ENCODE assay signal across 8 cellular contexts in the genomic region with DNA sequence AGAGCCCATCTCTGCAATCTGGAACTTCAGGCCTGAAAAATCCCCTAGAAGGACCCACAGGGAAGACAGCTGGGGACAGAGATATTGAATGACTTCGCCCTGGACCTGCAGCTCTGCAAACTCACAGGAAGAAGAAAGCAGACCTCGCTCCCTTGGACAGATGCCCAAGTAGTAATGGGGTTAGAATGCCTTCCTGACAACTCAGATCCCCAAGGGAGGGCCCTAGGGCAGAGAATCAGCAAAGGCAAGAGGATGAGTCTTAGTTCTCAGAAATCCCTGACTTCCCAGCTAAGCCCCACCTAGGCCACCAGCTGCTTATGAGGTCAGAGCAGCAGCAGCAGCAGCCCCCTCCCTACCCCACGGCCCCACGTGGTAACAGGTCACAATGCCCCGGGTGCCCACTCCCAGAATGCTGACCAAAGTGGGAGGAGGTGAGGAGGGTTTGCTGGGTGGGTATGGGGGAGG. TPM values are rescaled to one million over a fixed set of nuclear protein-coding genes. Genes with fewer than 3 reads are reported as not detected.
DNase-seq lines count a peak whose midpoint lies in the region; ATAC-seq and TF ChIP-seq lines count a peak whose summit lies in the region.

A gene with protein sequence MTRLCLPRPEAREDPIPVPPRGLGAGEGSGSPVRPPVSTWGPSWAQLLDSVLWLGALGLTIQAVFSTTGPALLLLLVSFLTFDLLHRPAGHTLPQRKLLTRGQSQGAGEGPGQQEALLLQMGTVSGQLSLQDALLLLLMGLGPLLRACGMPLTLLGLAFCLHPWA (plus strand): TSS at position 401 of the 465 bp plus-strand sequence. CDS start 198 bp downstream, outside the sequence.

- no peak within 1 kb of the TSS for H3K27ac ChIP-seq in body of pancreas

- peak; percentile 50 for ATAC-seq in body of pancreas
- no peak for ATAC-seq in GM18502 (IDR thresholded peaks at IDR 0.05; ENCODE audit: poor library complexity, unreplicated experiment)

- no peaks in the 10 kb centered on the region for H3K27me3 ChIP-seq in body of pancreas

- no peak within 1 kb of the TSS for H3K4me3 ChIP-seq in body of pancreas

- TF ChIP-seq POLR2A in body of pancreas (IDR thresholded peaks at IDR 0.05) = no peak

- H3K4me1 ChIP-seq in body of pancreas = no peaks in the 10 kb centered on the region

- intact Hi-C loops in body of pancreas (cut with DNase I) = no loop called here

- 41% methylated on average over 5 of the region's 5 CpGs; no CpG with 5 or more reads in 1 of the 2 donors for WGBS in body of pancreas, 2 donors

- DNase-seq in AG09319 (ENCODE audit: extremely low read depth, low read depth) (peak; percentile 94), LoVo (ENCODE audit: low spot score) (peak; percentile 37), body of pancreas (peak in 3 of 4 donors; percentile 34 to 67 (median 47)), left kidney (ENCODE audit: low read depth, low spot score) (peak; percentile 47), DMS153 (lab: John Stamatoyannopoulos, UW) (no peak), NCI-H774 (lab: John Stamatoyannopoulos, UW) (no peak)
- no peak for DNase-seq in activated effector memory CD4-positive, alpha-beta T cell treated with Interleukin-2 at 50 U/mL for 16 hours

- TF ChIP-seq CTCF in AG09319 (IDR thresholded peaks at IDR 0.05; ENCODE audit: low read depth, low read length) (no peak), body of pancreas (IDR thresholded peaks at IDR 0.05) (no peak)

- no peaks in the 10 kb centered on the region for H3K9me3 ChIP-seq in body of pancreas

- H3K36me3 ChIP-seq in body of pancreas (replicated peaks in 1 of 2; ENCODE audit: insufficient read depth in 1 of 2, low read depth in 2 of 2) = no peaks in the 10 kb centered on the region

RNA-seq across cellular contexts. Expression of the gene that starts here (rescaled TPM):
- total RNA-seq in body of pancreas = not detected

Comparison
In these comparisons a context has a peak if more than half of its experiments do, and no peak if none do; other contexts are left out.
1. Peak in DNase-seq and ATAC-seq in body of pancreas; RNA of the gene not detected or under 1 TPM.
2. DNase-seq: peak in AG09319 (single experiment), LoVo (single experiment) and left kidney (single experiment); none in DMS153 (single experiment), activated effector memory CD4-positive, alpha-beta T cell treated with Interleukin-2 at 50 U/mL for 16 hours (single experiment) and NCI-H774 (single experiment).